In the genomic region with DNA sequence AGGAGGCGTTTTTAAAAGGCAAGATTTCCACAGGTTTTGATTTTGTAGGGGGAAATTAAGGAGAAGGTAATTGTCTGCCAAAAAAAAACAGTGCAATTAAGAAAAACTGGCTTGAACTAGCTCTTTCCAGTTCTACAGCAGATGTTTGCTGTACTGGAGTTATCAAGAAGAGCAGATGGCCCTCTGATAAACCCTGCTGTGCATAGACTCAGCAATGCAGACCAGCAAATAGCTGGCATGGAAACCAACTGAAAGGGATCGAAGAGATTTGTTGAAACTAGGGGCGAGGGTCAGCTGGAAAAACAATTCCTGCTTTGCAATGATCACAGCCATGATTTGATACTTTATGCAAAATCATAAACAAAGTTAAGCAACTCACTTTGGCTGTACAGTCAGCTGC, we compare ENCODE assay signal across 1 cellular context.
TF ChIP-seq lines count a peak whose summit lies in the region.

No MANE protein-coding gene starts in this region.

TF ChIP-seq in GM23338, 12 proteins besides CTCF, POLR2A, EP300 and RAD21 (continued from another document):
- TF ChIP-seq, protein P1, sequence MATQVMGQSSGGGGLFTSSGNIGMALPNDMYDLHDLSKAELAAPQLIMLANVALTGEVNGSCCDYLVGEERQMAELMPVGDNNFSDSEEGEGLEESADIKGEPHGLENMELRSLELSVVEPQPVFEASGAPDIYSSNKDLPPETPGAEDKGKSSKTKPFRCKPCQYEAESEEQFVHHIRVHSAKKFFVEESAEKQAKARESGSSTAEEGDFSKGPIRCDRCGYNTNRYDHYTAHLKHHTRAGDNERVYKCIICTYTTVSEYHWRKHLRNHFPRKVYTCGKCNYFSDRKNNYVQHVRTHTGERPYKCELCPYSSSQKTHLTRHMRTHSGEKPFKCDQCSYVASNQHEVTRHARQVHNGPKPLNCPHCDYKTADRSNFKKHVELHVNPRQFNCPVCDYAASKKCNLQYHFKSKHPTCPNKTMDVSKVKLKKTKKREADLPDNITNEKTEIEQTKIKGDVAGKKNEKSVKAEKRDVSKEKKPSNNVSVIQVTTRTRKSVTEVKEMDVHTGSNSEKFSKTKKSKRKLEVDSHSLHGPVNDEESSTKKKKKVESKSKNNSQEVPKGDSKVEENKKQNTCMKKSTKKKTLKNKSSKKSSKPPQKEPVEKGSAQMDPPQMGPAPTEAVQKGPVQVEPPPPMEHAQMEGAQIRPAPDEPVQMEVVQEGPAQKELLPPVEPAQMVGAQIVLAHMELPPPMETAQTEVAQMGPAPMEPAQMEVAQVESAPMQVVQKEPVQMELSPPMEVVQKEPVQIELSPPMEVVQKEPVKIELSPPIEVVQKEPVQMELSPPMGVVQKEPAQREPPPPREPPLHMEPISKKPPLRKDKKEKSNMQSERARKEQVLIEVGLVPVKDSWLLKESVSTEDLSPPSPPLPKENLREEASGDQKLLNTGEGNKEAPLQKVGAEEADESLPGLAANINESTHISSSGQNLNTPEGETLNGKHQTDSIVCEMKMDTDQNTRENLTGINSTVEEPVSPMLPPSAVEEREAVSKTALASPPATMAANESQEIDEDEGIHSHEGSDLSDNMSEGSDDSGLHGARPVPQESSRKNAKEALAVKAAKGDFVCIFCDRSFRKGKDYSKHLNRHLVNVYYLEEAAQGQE (IDR thresholded peaks at IDR 0.05; ENCODE audit: unreplicated experiment): no peak
